ENCODE assay signal across 11 cellular contexts in genomic region chr11:67410369-67410831, GRCh38. TPM values are rescaled to one million over a fixed set of nuclear protein-coding genes. Genes with fewer than 3 reads are reported as not detected.
DNase-seq lines count a peak whose midpoint lies in the region; ATAC-seq and TF ChIP-seq lines count a peak whose summit lies in the region.
"Had no signal": no experiment of that assay in that cellular context is flagged by ENCODE, and none has a peak within 500 bp of the region (broad histone marks: within the 10 kb centered on the region; RNA-seq: fewer than 3 reads in every experiment).

No MANE protein-coding gene starts in this region.

- no peaks in the 10 kb centered on the region for H3K36me3 ChIP-seq in mucosa of rectum (ENCODE audit: control insufficient read depth in 2 of 2, insufficient read depth in 2 of 2, low read length in 2 of 2)
- H3K36me3 ChIP-seq: colonic mucosa, vagina had no signal

- ATAC-seq in stimulated activated naive CD8-positive, alpha-beta T cell treated with anti-CD3 and anti-CD28 coated beads, Interleukin-15, Interleukin-2, amounts not matched to agents 100 U/mL and 50 U/mL, for 24 hours = no peak
- no peak for ATAC-seq in omental fat pad (ENCODE audit: low FRiP score)
- no peak for ATAC-seq in HG03045 (IDR thresholded peaks at IDR 0.05; ENCODE audit: unreplicated experiment)

- peaks cover 2 to 18% of the 10 kb centered on the region in 2 donors for H3K27me3 ChIP-seq in mucosa of rectum (ENCODE audit: control insufficient read depth in 2 of 2, insufficient read depth in 2 of 2, low read length in 2 of 2)
- H3K27me3 ChIP-seq: colonic mucosa had no signal

- H3K27ac Mint-ChIP-seq in stimulated activated naive CD8-positive, alpha-beta T cell treated with anti-CD3 and anti-CD28 coated beads, Interleukin-15, Interleukin-2, amounts not matched to agents 100 ng/mL and 50 ng/mL, for 24 hours = peak overlapping the region; percentile 92
- H3K27ac Mint-ChIP-seq in activated naive CD8-positive, alpha-beta T cell treated with anti-CD3 and anti-CD28 coated beads for 36 hours = peak overlapping the region; percentile 92

- no peaks in the 10 kb centered on the region for H3K27me3 Mint-ChIP-seq in stimulated activated naive CD8-positive, alpha-beta T cell treated with anti-CD3 and anti-CD28 coated beads, Interleukin-15, Interleukin-2, amounts not matched to agents 100 ng/mL and 50 ng/mL, for 24 hours
- no peaks in the 10 kb centered on the region for H3K27me3 Mint-ChIP-seq in activated naive CD8-positive, alpha-beta T cell treated with anti-CD3 and anti-CD28 coated beads for 36 hours

- peaks cover 83% of the 10 kb centered on the region for H3K4me1 Mint-ChIP-seq in stimulated activated naive CD8-positive, alpha-beta T cell treated with anti-CD3 and anti-CD28 coated beads, Interleukin-15, Interleukin-2, amounts not matched to agents 100 ng/mL and 50 ng/mL, for 24 hours (ENCODE audit: low read depth)
- peaks cover 71% of the 10 kb centered on the region for H3K4me1 Mint-ChIP-seq in activated naive CD8-positive, alpha-beta T cell treated with anti-CD3 and anti-CD28 coated beads for 36 hours

- H3K4me3 ChIP-seq in mucosa of rectum (ENCODE audit: low read length in 2 of 2) = peak overlapping the region; percentile 11 to 13
- H3K4me3 ChIP-seq: colonic mucosa, vagina had no signal

- H3K9me3 ChIP-seq in mucosa of rectum (ENCODE audit: control insufficient read depth in 2 of 2, low read length in 2 of 2) = no peaks in the 10 kb centered on the region
- H3K9me3 ChIP-seq: colonic mucosa, vagina had no signal

- H3K4me1 ChIP-seq in mucosa of rectum (ENCODE audit: control insufficient read depth in 2 of 2, insufficient read depth in 2 of 2, low read length in 2 of 2) = peaks cover 12 to 30% of the 10 kb centered on the region in 2 donors
- H3K4me1 ChIP-seq: colonic mucosa had no signal

- peak overlapping the region; percentile 98 for H3K4me3 Mint-ChIP-seq in stimulated activated naive CD8-positive, alpha-beta T cell treated with anti-CD3 and anti-CD28 coated beads, Interleukin-15, Interleukin-2, amounts not matched to agents 100 ng/mL and 50 ng/mL, for 24 hours
- peak overlapping the region; percentile 85 for H3K4me3 Mint-ChIP-seq in activated naive CD8-positive, alpha-beta T cell treated with anti-CD3 and anti-CD28 coated beads for 36 hours

- no peak for TF ChIP-seq CTCF in omental fat pad (IDR thresholded peaks at IDR 0.05)

- H3K9me3 Mint-ChIP-seq in stimulated activated naive CD8-positive, alpha-beta T cell treated with anti-CD3 and anti-CD28 coated beads, Interleukin-15, Interleukin-2, amounts not matched to agents 100 ng/mL and 50 ng/mL, for 24 hours = no peaks in the 10 kb centered on the region
- no peaks in the 10 kb centered on the region for H3K9me3 Mint-ChIP-seq in activated naive CD8-positive, alpha-beta T cell treated with anti-CD3 and anti-CD28 coated beads for 36 hours

- peaks cover 12% of the 10 kb centered on the region for H3K36me3 Mint-ChIP-seq in stimulated activated naive CD8-positive, alpha-beta T cell treated with anti-CD3 and anti-CD28 coated beads, Interleukin-15, Interleukin-2, amounts not matched to agents 100 ng/mL and 50 ng/mL, for 24 hours (ENCODE audit: low read depth)
- H3K36me3 Mint-ChIP-seq in activated naive CD8-positive, alpha-beta T cell treated with anti-CD3 and anti-CD28 coated beads for 36 hours = peaks cover 30% of the 10 kb centered on the region

- no peak overlapping the region for H3K9ac ChIP-seq in mucosa of rectum (ENCODE audit: low read depth in 1 of 2, low read length in 2 of 2)

- DNase-seq in stimulated activated naive CD8-positive, alpha-beta T cell treated with anti-CD3 and anti-CD28 coated beads, Interleukin-15, Interleukin-2, amounts not matched to agents 100 U/mL and 50 U/mL, for 24 hours = no peak
- no peak for DNase-seq in activated naive CD8-positive, alpha-beta T cell treated with anti-CD3 and anti-CD28 coated beads for 36 hours
- DNase-seq in dermis blood vessel endothelial cell (no peak), omental fat pad (ENCODE audit: low spot score) (no peak), NCI-H69 (lab: John Stamatoyannopoulos, UW) (no peak)
- DNase-seq: activated effector memory CD4-positive, alpha-beta T cell treated with Interleukin-2 at 50 U/mL for 16 hours had no signal

- H3K27ac ChIP-seq in mucosa of rectum (ENCODE audit: low read depth in 2 of 2, low read length in 2 of 2) = peak overlapping the region in 1 of 2 donors; percentile 85
- H3K27ac ChIP-seq: vagina had no signal

RNA-seq across cellular contexts. Expression of gene CARNS1, which starts 5.1 kb away (rescaled TPM):
- 1 to 10 TPM; 3.1 to 3.7 TPM for total RNA-seq in activated naive CD8-positive, alpha-beta T cell treated with anti-CD3 and anti-CD28 coated beads for 36 hours
- 0.17 and 0.23 TPM in 2 replicates for total RNA-seq in dermis blood vessel endothelial cell
- 10 to 100 TPM in 1 of 4 donors, 1 to 10 TPM in 2, under 1 TPM in 1; 0.47 to 42.6 (median 7.5) TPM for total RNA-seq in omental fat pad

RNA-seq across cellular contexts. Expression of gene TBC1D10C, which starts 6.5 kb away (rescaled TPM):
- 100 to 1,000 TPM; 117 to 121 TPM for total RNA-seq in activated naive CD8-positive, alpha-beta T cell treated with anti-CD3 and anti-CD28 coated beads for 36 hours
- total RNA-seq in dermis blood vessel endothelial cell (0.34 and 0.42 TPM in 2 replicates), omental fat pad (1 to 10 TPM; 1.6 to 7.1 (median 3.4) TPM)

RNA-seq across cellular contexts. Expression of gene PPP1CA, which starts 8.7 kb away (rescaled TPM):
- total RNA-seq in activated naive CD8-positive, alpha-beta T cell treated with anti-CD3 and anti-CD28 coated beads for 36 hours = 100 to 1,000 TPM; 262 to 269 TPM
- total RNA-seq in dermis blood vessel endothelial cell (297 and 318 TPM in 2 replicates), omental fat pad (100 to 1,000 TPM in 2 of 4 donors, 10 to 100 TPM in 2; 91.9 to 110 (median 97.6) TPM)

RNA-seq across cellular contexts. Expression of gene RPS6KB2, which starts 17.9 kb away (rescaled TPM):
- total RNA-seq in activated naive CD8-positive, alpha-beta T cell treated with anti-CD3 and anti-CD28 coated beads for 36 hours = 10 to 100 TPM; 64.9 to 67.7 TPM
- total RNA-seq in dermis blood vessel endothelial cell = 34.9 and 44.9 TPM in 2 replicates
- total RNA-seq in omental fat pad = 10 to 100 TPM; 27.4 to 45.0 (median 30.7) TPM

RNA-seq across cellular contexts. Expression of gene RAD9A, which starts 18.6 kb away (rescaled TPM):
- total RNA-seq in activated naive CD8-positive, alpha-beta T cell treated with anti-CD3 and anti-CD28 coated beads for 36 hours = 10 to 100 TPM; 31.2 to 33.7 TPM
- total RNA-seq in dermis blood vessel endothelial cell = 5.2 and 5.6 TPM in 2 replicates
- 10 to 100 TPM in 2 of 4 donors, 1 to 10 TPM in 2; 5.5 to 18.0 (median 10.4) TPM for total RNA-seq in omental fat pad

Comparison
In these comparisons a context has a peak if more than half of its experiments do, and no peak if none do; other contexts are left out.
1. RNA of gene TBC1D10C, which starts 6.5 kb away (total RNA-seq): 117 to 121 TPM in activated naive CD8-positive, alpha-beta T cell treated with anti-CD3 and anti-CD28 coated beads for 36 hours; 1.6 to 7.1 TPM in omental fat pad and 0.34 to 0.42 TPM in dermis blood vessel endothelial cell; every median in the first group is over 10 times any median in the second.